1 cellular context compared by ENCODE assay signal in the genomic region with DNA sequence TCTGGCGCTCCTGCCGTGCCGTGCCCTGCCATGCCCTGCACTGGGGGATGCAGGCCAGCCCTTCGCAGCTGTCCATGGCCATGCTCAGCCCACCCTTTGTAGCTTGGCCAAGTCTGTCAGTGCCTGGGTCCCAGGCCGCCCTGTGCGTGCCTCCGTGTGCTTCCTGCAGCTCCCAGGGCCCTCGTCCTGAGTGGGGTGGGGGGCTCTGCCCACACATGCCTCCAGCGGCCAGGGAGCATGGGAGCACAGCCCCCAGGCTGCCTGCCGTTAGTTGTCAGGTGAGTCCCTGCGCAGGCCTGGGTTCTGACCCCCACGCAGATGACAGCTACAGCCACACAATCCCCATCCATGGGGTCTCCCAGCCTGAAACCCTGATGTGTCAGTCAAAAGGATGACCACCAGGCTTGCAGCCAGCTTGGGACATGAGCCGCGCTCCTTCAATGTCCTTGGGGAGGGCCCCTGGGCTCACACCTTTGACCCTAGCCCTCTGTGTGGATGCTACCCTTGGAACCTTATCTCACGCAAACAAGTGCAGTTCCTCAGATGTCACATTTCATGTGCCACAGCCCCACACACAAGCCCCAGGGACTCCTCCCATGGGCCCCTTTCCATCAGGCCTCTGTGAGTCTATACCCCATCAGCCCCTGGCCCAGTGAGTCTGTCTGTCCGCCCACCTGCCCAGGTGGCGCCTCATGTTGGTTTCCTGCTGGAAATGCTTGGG.
TF ChIP-seq lines count a peak whose summit lies in the region.

No MANE protein-coding gene starts in this region.

TF ChIP-seq in H1, 55 proteins besides CTCF, POLR2A, EP300 and RAD21:
- TF ChIP-seq POLR2AphosphoS5 (IDR thresholded peaks at IDR 0.05; ENCODE audit: low read depth, low read length): no peak
- TF ChIP-seq TCF12 (IDR thresholded peaks at IDR 0.05; ENCODE audit: low read depth, low read length): no peak
